In genomic region chr12:100555722-100556121, GRCh38 we compare ENCODE assay signal across 24 cellular contexts. TPM values are rescaled to one million over a fixed set of nuclear protein-coding genes. Genes with fewer than 3 reads are reported as not detected.
DNase-seq lines count a peak whose midpoint lies in the region; ATAC-seq, FAIRE-seq and TF ChIP-seq lines count a peak whose summit lies in the region.
"Had no signal": no experiment of that assay in that cellular context is flagged by ENCODE, and none has a peak within 500 bp of the region (broad histone marks: within the 10 kb centered on the region; RNA-seq: fewer than 3 reads in every experiment).

No MANE protein-coding gene starts in this region.

- no peaks in the 10 kb centered on the region for H3K36me3 ChIP-seq in GM23338 (ENCODE audit: insufficient read depth)
- H3K36me3 ChIP-seq in astrocyte (ENCODE audit: insufficient read depth, low read length), result no peaks in the 10 kb centered on the region
- no peaks in the 10 kb centered on the region for H3K36me3 ChIP-seq in gastroesophageal sphincter
- H3K36me3 ChIP-seq in pancreas, result no peaks in the 10 kb centered on the region
- no peaks in the 10 kb centered on the region for H3K36me3 ChIP-seq in MG63
- H3K36me3 ChIP-seq: adrenal gland, tibial artery had no signal

- TF ChIP-seq CTCF in GM23338 (conservative IDR thresholded peaks at IDR 0.05; ENCODE audit: low read depth in 2 of 2) (no peak), astrocyte (IDR thresholded peaks at IDR 0.05; ENCODE audit: insufficient read depth, low read depth, low read length) (no peak), gastroesophageal sphincter (IDR thresholded peaks at IDR 0.05) (no peak), pancreas (IDR thresholded peaks at IDR 0.05) (no peak)

- H3K9me2 ChIP-seq in GM23338 (ENCODE audit: insufficient read depth), result no peaks in the 10 kb centered on the region

- H3K27me3 ChIP-seq in GM23338 (ENCODE audit: insufficient read depth) (no peaks in the 10 kb centered on the region), astrocyte (ENCODE audit: insufficient read depth, low read length) (no peaks in the 10 kb centered on the region), gastroesophageal sphincter (no peaks in the 10 kb centered on the region), pancreas (no peaks in the 10 kb centered on the region), MG63 (no peaks in the 10 kb centered on the region)
- H3K27me3 ChIP-seq: adrenal gland had no signal

- H2AFZ ChIP-seq in GM23338 (no peak overlapping the region), astrocyte (ENCODE audit: low read depth, low read length) (no peak overlapping the region)

- H3K4me1 ChIP-seq in GM23338 (ENCODE audit: insufficient read depth) (no peaks in the 10 kb centered on the region), astrocyte (ENCODE audit: insufficient read depth, low read length) (no peaks in the 10 kb centered on the region), gastroesophageal sphincter (peaks cover 0 to 6% (median 0%) of the 10 kb centered on the region in 3 donors), pancreas (peaks cover 6 to 11% (median 9%) of the 10 kb centered on the region in 3 donors)

- intact Hi-C loops in pancreas (cut with DNase I), result loop anchor here in 1 of 3 donors (10.0 kb wide), 1 partner anchor 321 kb away; no protein-coding TSS in a partner anchor

- H3K27ac Mint-ChIP-seq in GM23338, result peak overlapping the region; percentile 24; the same call in 1 of the 2 replicates
- peak overlapping the region; percentile 14 for H3K27ac Mint-ChIP-seq in astrocyte (ENCODE audit: unreplicated experiment)
- H3K27ac Mint-ChIP-seq: activated CD4-positive, alpha-beta T cell treated with anti-CD3 and anti-CD28 coated beads, Interleukin-2, amount 10 ng/mL, durations not matched to agents 24 days and 14 days; immature natural killer cell; stimulated activated naive B cell treated with anti-CD40 and anti-IgM and Interleukin-4, amounts not matched to agents 10 μg/mL and 1 μg/mL and 100 μg/mL, for 72 hours had no signal

- 54 to 56% methylated on average over 2 of the region's 2 CpGs for WGBS in gastroesophageal sphincter (ENCODE audit: low coverage in 1 of 2), 2 donors
- 33 to 47% methylated on average over 2 of the region's 2 CpGs for WGBS in pancreas, 2 donors

- no peaks in the 10 kb centered on the region for H3F3A ChIP-seq in GM23338 (replicated peaks; ENCODE audit: low read depth)

- no peaks in the 10 kb centered on the region for H3K9me3 ChIP-seq in astrocyte (ENCODE audit: insufficient read depth, low read depth, low read length)
- H3K9me3 ChIP-seq in gastroesophageal sphincter, result no peaks in the 10 kb centered on the region
- no peaks in the 10 kb centered on the region for H3K9me3 ChIP-seq in pancreas
- H3K9me3 ChIP-seq in MG63, result no peaks in the 10 kb centered on the region
- H3K9me3 ChIP-seq: adrenal gland, tibial artery had no signal

- FAIRE-seq in astrocyte (lab: Jason Lieb, UNC), result no peak
- no peak for FAIRE-seq in pancreas (lab: Jason Lieb, UNC)
- FAIRE-seq: K562 had no signal

- no peak for TF ChIP-seq EP300 in gastroesophageal sphincter (IDR thresholded peaks at IDR 0.05)

- H3K4me3 ChIP-seq in GM23338 (no peak overlapping the region), astrocyte (ENCODE audit: insufficient read depth, low read depth, low read length) (no peak overlapping the region), gastroesophageal sphincter (no peak overlapping the region), pancreas (no peak overlapping the region), MG63 (no peak overlapping the region)
- H3K4me3 ChIP-seq: adrenal gland, K562, tibial artery had no signal

- no peak overlapping the region for H3K9ac ChIP-seq in astrocyte (ENCODE audit: low read length)

- H3K27me3 Mint-ChIP-seq in GM23338 (ENCODE audit: insufficient read depth, low read depth, poor library complexity), result no peaks in the 10 kb centered on the region
- no peaks in the 10 kb centered on the region for H3K27me3 Mint-ChIP-seq in astrocyte (ENCODE audit: low read depth, unreplicated experiment)

- ATAC-seq in GM23338 (no peak), gastroesophageal sphincter (peak; percentile 60), pancreas (peak in 3 of 4 donors; percentile 58 to 74 (median 74)), GM19467 (IDR thresholded peaks at IDR 0.05; ENCODE audit: unreplicated experiment) (no peak)
- ATAC-seq in activated CD4-positive, CD25-positive, alpha-beta regulatory T cell treated with anti-CD3 and anti-CD28 coated beads, Interleukin-2, amount 50 U/mL, for 24 hours, result no peak
- ATAC-seq: K562; stimulated activated naive B cell treated with anti-CD40 and anti-IgM and Interleukin-4, amounts not matched to agents 10 μg/mL and 1 μg/mL and 100 μg/mL, for 72 hours had no signal

- H3K9me3 Mint-ChIP-seq in GM23338 (no peaks in the 10 kb centered on the region), astrocyte (ENCODE audit: unreplicated experiment) (peaks cover 3% of the 10 kb centered on the region)
- H3K9me3 Mint-ChIP-seq: activated CD4-positive, alpha-beta T cell treated with anti-CD3 and anti-CD28 coated beads, Interleukin-2, amount 10 ng/mL, durations not matched to agents 24 days and 14 days; central memory CD8-positive, alpha-beta T cell; stimulated activated naive B cell treated with anti-CD40 and anti-IgM and Interleukin-4, amounts not matched to agents 10 μg/mL and 1 μg/mL and 100 μg/mL, for 72 hours had no signal

- H3K79me2 ChIP-seq in GM23338 (replicated peaks; ENCODE audit: insufficient read depth) (no peaks in the 10 kb centered on the region), astrocyte (ENCODE audit: insufficient read depth, low read length) (no peaks in the 10 kb centered on the region)

- H3K4me1 Mint-ChIP-seq in GM23338 (peaks cover 5% of the 10 kb centered on the region; the same call in 2 of the 3 replicates), astrocyte (ENCODE audit: low read depth, unreplicated experiment) (peaks cover 3% of the 10 kb centered on the region)
- H3K4me1 Mint-ChIP-seq: activated CD4-positive, alpha-beta T cell treated with anti-CD3 and anti-CD28 coated beads, Interleukin-2, amount 10 ng/mL, durations not matched to agents 24 days and 14 days; central memory CD8-positive, alpha-beta T cell; immature natural killer cell; stimulated activated naive B cell treated with anti-CD40 and anti-IgM and Interleukin-4, amounts not matched to agents 10 μg/mL and 1 μg/mL and 100 μg/mL, for 72 hours had no signal

- H3K4me3 Mint-ChIP-seq in GM23338 (no peak overlapping the region), astrocyte (ENCODE audit: unreplicated experiment) (no peak overlapping the region)
- H3K4me3 Mint-ChIP-seq: activated CD4-positive, alpha-beta T cell treated with anti-CD3 and anti-CD28 coated beads, Interleukin-2, amount 10 ng/mL, durations not matched to agents 24 days and 14 days; central memory CD8-positive, alpha-beta T cell; immature natural killer cell; stimulated activated naive B cell treated with anti-CD40 and anti-IgM and Interleukin-4, amounts not matched to agents 10 μg/mL and 1 μg/mL and 100 μg/mL, for 72 hours had no signal

- H4K20me1 ChIP-seq in GM23338 (replicated peaks; ENCODE audit: insufficient read depth), result no peaks in the 10 kb centered on the region
- H4K20me1 ChIP-seq in astrocyte (ENCODE audit: insufficient read depth, low read length), result no peaks in the 10 kb centered on the region

- TF ChIP-seq POLR2A in gastroesophageal sphincter (IDR thresholded peaks at IDR 0.05), result no peak

- no peaks in the 10 kb centered on the region; the same call in 2 of the 3 replicates for H3K36me3 Mint-ChIP-seq in GM23338 (ENCODE audit: low read depth)
- no peaks in the 10 kb centered on the region for H3K36me3 Mint-ChIP-seq in astrocyte (ENCODE audit: low read depth, unreplicated experiment)
- H3K36me3 Mint-ChIP-seq: immature natural killer cell; stimulated activated naive B cell treated with anti-CD40 and anti-IgM and Interleukin-4, amounts not matched to agents 10 μg/mL and 1 μg/mL and 100 μg/mL, for 72 hours had no signal

- H3K27ac ChIP-seq in GM23338 (ENCODE audit: low read depth), result no peak overlapping the region
- no peak overlapping the region for H3K27ac ChIP-seq in astrocyte (ENCODE audit: low read depth, low read length)
- H3K27ac ChIP-seq in gastroesophageal sphincter, result no peak overlapping the region
- H3K27ac ChIP-seq in pancreas, result no peak overlapping the region
- H3K27ac ChIP-seq: tibial artery had no signal

- no peak overlapping the region for H3K4me2 ChIP-seq in GM23338
- H3K4me2 ChIP-seq in astrocyte (ENCODE audit: low read length), result no peak overlapping the region

- DNase-seq in GM23338 (ENCODE audit: low spot score), result no peak
- no peak for DNase-seq in astrocyte (ENCODE audit: low read depth)
- no peak for DNase-seq in pancreas
- DNase-seq in SIG-M5 treated with dmso at 0.1 percent for 504 hours (lab: John Stamatoyannopoulos, UW; ENCODE audit: unreplicated experiment), result no peak
- DNase-seq in MG63, result no peak
- DNase-seq: activated CD4-positive, alpha-beta T cell treated with anti-CD3 and anti-CD28 coated beads, Interleukin-2, amount 10 ng/mL, durations not matched to agents 24 days and 14 days; activated effector memory CD4-positive, alpha-beta T cell treated with Interleukin-2 at 50 U/mL for 16 hours; adrenal gland; DMS 273 treated with DMSO at 0.1 percent for 48 hours; immature natural killer cell; mammary epithelial cell; NCI-H1694; NCI-H774; occipital lobe; SHP77; stimulated activated CD4-positive, alpha-beta T cell treated with anti-CD3 and anti-CD28 coated beads, Interleukin-1b, Interleukin-23, amount 100 ng/mL, for 48 hours; stimulated activated naive B cell treated with anti-CD40 and anti-IgM and Interleukin-4, amounts not matched to agents 10 μg/mL and 1 μg/mL and 100 μg/mL, for 72 hours; T-helper 1 cell; tibial artery had no signal

RNA-seq across cellular contexts. Expression of gene GAS2L3, which starts 17.8 kb away (rescaled TPM):
- 13.5 and 22.3 TPM in 2 replicates for total RNA-seq in GM23338 (2014; rRNA removed; shearing (Covaris generic))
- polyA plus RNA-seq in GM23338 (2016; fragmentation: Nextera tagmentation; extraction: Ambion mirVana) (9.0 and 9.7 TPM in 2 replicates), pancreas (under 1 TPM; 0.61 to 0.76 TPM)
- total RNA-seq in astrocyte (3.4 and 5.2 TPM in 2 replicates), gastroesophageal sphincter (1 to 10 TPM; 2.5 to 6.5 (median 3.6) TPM), pancreas (1 to 10 TPM in 3 of 6 donors, under 1 TPM in 3; 0.56 to 5.5 (median 1.3) TPM)
- total RNA-seq in MG63 (2014; rRNA removed; shearing (Covaris generic); ENCODE audit: low replicate concordance), result 13.4 and 44.0 TPM in 2 replicates

Comparison
In these comparisons a context has a peak if more than half of its experiments do, and no peak if none do; other contexts are left out.
1. ATAC-seq: peak in gastroesophageal sphincter (single experiment) and pancreas (3 of 4); none in GM23338 (single experiment), activated CD4-positive, CD25-positive, alpha-beta regulatory T cell treated with anti-CD3 and anti-CD28 coated beads, Interleukin-2, amount 50 U/mL, for 24 hours (0 of 2) and GM19467 (single experiment).